ENCODE assay signal across 18 cellular contexts in the genomic region with DNA sequence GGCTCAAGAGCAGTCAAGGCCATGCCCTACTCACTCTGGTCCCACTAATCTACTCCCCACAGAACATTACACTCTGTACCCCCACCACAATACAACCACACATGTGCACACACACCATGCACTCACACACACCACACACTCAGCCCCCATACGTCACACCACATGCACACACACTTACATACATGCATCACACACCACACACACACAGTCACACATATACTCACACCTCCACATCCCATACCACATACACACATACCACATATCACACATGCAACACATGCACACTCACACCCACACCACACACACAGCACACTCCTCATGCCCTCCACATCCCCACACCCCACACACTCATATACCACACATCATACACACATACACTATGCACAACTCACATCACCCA.
A peak's percentile ranks its signal among the peaks of the same experiment; 100 is the strongest.
DNase-seq lines count a peak whose midpoint lies in the region; ATAC-seq and FAIRE-seq lines count a peak whose summit lies in the region.
"Had no signal": no experiment of that assay in that cellular context is flagged by ENCODE, and none has a peak within 500 bp of the region (broad histone marks: within the 10 kb centered on the region; RNA-seq: fewer than 3 reads in every experiment).

No MANE protein-coding gene starts in this region.

- no peak overlapping the region for H2AFZ ChIP-seq in mesenchymal stem cell (ENCODE audit: low read depth, low read length)
- H2AFZ ChIP-seq: GM23248 had no signal

- no peaks in the 10 kb centered on the region for H3K36me3 ChIP-seq in mesenchymal stem cell (ENCODE audit: control insufficient read depth in 1 of 2, insufficient read depth in 2 of 2, low read depth in 1 of 2, low read length in 2 of 2)

- H3K36me3 Mint-ChIP-seq in activated naive CD8-positive, alpha-beta T cell treated with anti-CD3 and anti-CD28 coated beads, Interleukin-2, amount 10 ng/mL, durations not matched to agents 7 days and 5 days: no peaks in the 10 kb centered on the region
- H3K36me3 Mint-ChIP-seq in activated naive CD8-positive, alpha-beta T cell treated with anti-CD3 and anti-CD28 coated beads, Interleukin-2, amount 50 U/mL, for 24 hours (ENCODE audit: low read depth): no peaks in the 10 kb centered on the region
- no peaks in the 10 kb centered on the region for H3K36me3 Mint-ChIP-seq in stimulated activated memory B cell treated with anti-CD40 and anti-IgM and Interleukin-4, amounts not matched to agents 10 μg/mL and 1 μg/mL and 100 μg/mL, for 72 hours
- H3K36me3 Mint-ChIP-seq: CD14-positive monocyte; CD8-positive, alpha-beta T cell had no signal

- FAIRE-seq in HTR-8/SVneo (lab: Jason Lieb, UNC): peak; percentile 73
- FAIRE-seq in urothelium cell line (lab: Jason Lieb, UNC): peak; percentile 83
- FAIRE-seq: D721Med, K562 had no signal

- no peak overlapping the region for H3K27ac ChIP-seq in mesenchymal stem cell (ENCODE audit: low read length, poor library complexity, severe bottlenecking)
- H3K27ac ChIP-seq: 22Rv1, GM23248 had no signal

- H3K4ac ChIP-seq in mesenchymal stem cell (ENCODE audit: low read depth in 1 of 2, low read length in 2 of 2): no peak overlapping the region

- no peak for DNase-seq in activated naive CD8-positive, alpha-beta T cell treated with anti-CD3 and anti-CD28 coated beads, Interleukin-2, amount 10 ng/mL, durations not matched to agents 7 days and 5 days
- no peak for DNase-seq in activated naive CD8-positive, alpha-beta T cell treated with anti-CD3 and anti-CD28 coated beads, Interleukin-2, amount 50 U/mL, for 24 hours
- DNase-seq in HTR-8/SVneo (ENCODE audit: insufficient read length, low spot score) (no peak), mesenchymal stem cell (no peak), urothelium cell line (ENCODE audit: low spot score) (no peak), DMS79 treated with DMSO at 0.1 percent for 48 hours (lab: John Stamatoyannopoulos, UW) (no peak), NCI-H748 treated with DMSO at 0.1 percent for 48 hours (lab: John Stamatoyannopoulos, UW) (no peak)
- DNase-seq: CD8-positive, alpha-beta T cell; COR-L47; DMS153; DND-41; GF-D8 had no signal

- peak overlapping the region in 1 of 2 experiments; percentile 93 for H3K14ac ChIP-seq in mesenchymal stem cell (ENCODE audit: low read length in 2 of 2)

- no peaks in the 10 kb centered on the region for H3K9me3 Mint-ChIP-seq in activated naive CD8-positive, alpha-beta T cell treated with anti-CD3 and anti-CD28 coated beads, Interleukin-2, amount 10 ng/mL, durations not matched to agents 7 days and 5 days
- H3K9me3 Mint-ChIP-seq in activated naive CD8-positive, alpha-beta T cell treated with anti-CD3 and anti-CD28 coated beads, Interleukin-2, amount 50 U/mL, for 24 hours: no peaks in the 10 kb centered on the region
- no peaks in the 10 kb centered on the region for H3K9me3 Mint-ChIP-seq in stimulated activated memory B cell treated with anti-CD40 and anti-IgM and Interleukin-4, amounts not matched to agents 10 μg/mL and 1 μg/mL and 100 μg/mL, for 72 hours
- H3K9me3 Mint-ChIP-seq: CD8-positive, alpha-beta T cell had no signal

- no peak overlapping the region for H2BK120ac ChIP-seq in mesenchymal stem cell (ENCODE audit: low read depth, low read length)

- ATAC-seq in activated naive CD8-positive, alpha-beta T cell treated with anti-CD3 and anti-CD28 coated beads, Interleukin-2, amount 10 ng/mL, durations not matched to agents 7 days and 5 days (ENCODE audit: low read depth): no peak
- no peak for ATAC-seq in activated naive CD8-positive, alpha-beta T cell treated with anti-CD3 and anti-CD28 coated beads, Interleukin-2, amount 50 U/mL, for 24 hours
- ATAC-seq in stimulated activated memory B cell treated with anti-CD40 and anti-IgM and Interleukin-4, amounts not matched to agents 10 μg/mL and 1 μg/mL and 100 μg/mL, for 72 hours: no peak
- ATAC-seq: CD8-positive, alpha-beta T cell had no signal

- no peak overlapping the region for H2AK5ac ChIP-seq in mesenchymal stem cell (ENCODE audit: low read length, severe bottlenecking)

- peak overlapping the region in 1 of 2 experiments; percentile 12 for H3K4me3 ChIP-seq in mesenchymal stem cell (ENCODE audit: insufficient read depth in 1 of 2, low read depth in 1 of 2, low read length in 2 of 2)
- H3K4me3 ChIP-seq: GM23248, K562 had no signal

- no peak overlapping the region for H2BK5ac ChIP-seq in mesenchymal stem cell (ENCODE audit: low read depth, low read length, poor library complexity, severe bottlenecking)

- H3K18ac ChIP-seq in mesenchymal stem cell (ENCODE audit: low read depth in 1 of 2, low read length in 2 of 2): peak overlapping the region in 1 of 2 experiments; percentile 90

- H3K4me2 ChIP-seq in mesenchymal stem cell (ENCODE audit: low read length, poor library complexity, severe bottlenecking): no peak overlapping the region

- H2BK15ac ChIP-seq in mesenchymal stem cell (ENCODE audit: low read depth, poor library complexity, severe bottlenecking): no peak overlapping the region

- H3K79me1 ChIP-seq in mesenchymal stem cell (replicated peaks; ENCODE audit: low read length, poor library complexity, severe bottlenecking): no peaks in the 10 kb centered on the region

- H2BK12ac ChIP-seq in mesenchymal stem cell (ENCODE audit: low read length in 2 of 2): peak overlapping the region in 1 of 2 experiments; percentile 42

- H4K91ac ChIP-seq in mesenchymal stem cell (ENCODE audit: low read length): peak overlapping the region; percentile 2

- H3K23ac ChIP-seq in mesenchymal stem cell (ENCODE audit: low read length in 2 of 2): no peak overlapping the region

- H3K4me3 Mint-ChIP-seq in activated naive CD8-positive, alpha-beta T cell treated with anti-CD3 and anti-CD28 coated beads, Interleukin-2, amount 10 ng/mL, durations not matched to agents 7 days and 5 days: no peak overlapping the region
- H3K4me3 Mint-ChIP-seq in activated naive CD8-positive, alpha-beta T cell treated with anti-CD3 and anti-CD28 coated beads, Interleukin-2, amount 50 U/mL, for 24 hours: no peak overlapping the region
- no peak overlapping the region for H3K4me3 Mint-ChIP-seq in stimulated activated memory B cell treated with anti-CD40 and anti-IgM and Interleukin-4, amounts not matched to agents 10 μg/mL and 1 μg/mL and 100 μg/mL, for 72 hours
- H3K4me3 Mint-ChIP-seq: CD14-positive monocyte; CD8-positive, alpha-beta T cell had no signal

- peak overlapping the region; percentile 49 for H3K27ac Mint-ChIP-seq in activated naive CD8-positive, alpha-beta T cell treated with anti-CD3 and anti-CD28 coated beads, Interleukin-2, amount 10 ng/mL, durations not matched to agents 7 days and 5 days
- no peak overlapping the region for H3K27ac Mint-ChIP-seq in activated naive CD8-positive, alpha-beta T cell treated with anti-CD3 and anti-CD28 coated beads, Interleukin-2, amount 50 U/mL, for 24 hours
- H3K27ac Mint-ChIP-seq in stimulated activated memory B cell treated with anti-CD40 and anti-IgM and Interleukin-4, amounts not matched to agents 10 μg/mL and 1 μg/mL and 100 μg/mL, for 72 hours: no peak overlapping the region
- H3K27ac Mint-ChIP-seq: CD8-positive, alpha-beta T cell had no signal

- H3K27me3 ChIP-seq in mesenchymal stem cell (ENCODE audit: control insufficient read depth in 1 of 2, insufficient read depth in 1 of 2, low read length in 2 of 2): peaks cover 29 to 42% of the 10 kb centered on the region in 2 experiments

- H3K9ac ChIP-seq in mesenchymal stem cell (ENCODE audit: low read length): no peak overlapping the region
- H3K9ac ChIP-seq: GM23248 had no signal

- peaks cover 3% of the 10 kb centered on the region for H3K27me3 Mint-ChIP-seq in activated naive CD8-positive, alpha-beta T cell treated with anti-CD3 and anti-CD28 coated beads, Interleukin-2, amount 10 ng/mL, durations not matched to agents 7 days and 5 days
- peaks cover 3% of the 10 kb centered on the region for H3K27me3 Mint-ChIP-seq in activated naive CD8-positive, alpha-beta T cell treated with anti-CD3 and anti-CD28 coated beads, Interleukin-2, amount 50 U/mL, for 24 hours
- H3K27me3 Mint-ChIP-seq in stimulated activated memory B cell treated with anti-CD40 and anti-IgM and Interleukin-4, amounts not matched to agents 10 μg/mL and 1 μg/mL and 100 μg/mL, for 72 hours: peaks cover under 1% of the 10 kb centered on the region

- H3K9me3 ChIP-seq in mesenchymal stem cell (ENCODE audit: control insufficient read depth, low read length): no peaks in the 10 kb centered on the region

- POLR2A ChIA-PET in activated naive CD8-positive, alpha-beta T cell treated with anti-CD3 and anti-CD28 coated beads, Interleukin-2, amount 10 ng/mL, durations not matched to agents 7 days and 5 days (lab: Charles Lee): no interaction called here

- peaks cover 4% of the 10 kb centered on the region for H3K4me1 ChIP-seq in mesenchymal stem cell (ENCODE audit: control insufficient read depth, insufficient read depth, low read depth, low read length)

- no peaks in the 10 kb centered on the region for H3K4me1 Mint-ChIP-seq in activated naive CD8-positive, alpha-beta T cell treated with anti-CD3 and anti-CD28 coated beads, Interleukin-2, amount 10 ng/mL, durations not matched to agents 7 days and 5 days
- no peaks in the 10 kb centered on the region for H3K4me1 Mint-ChIP-seq in activated naive CD8-positive, alpha-beta T cell treated with anti-CD3 and anti-CD28 coated beads, Interleukin-2, amount 50 U/mL, for 24 hours
- H3K4me1 Mint-ChIP-seq in stimulated activated memory B cell treated with anti-CD40 and anti-IgM and Interleukin-4, amounts not matched to agents 10 μg/mL and 1 μg/mL and 100 μg/mL, for 72 hours: no peaks in the 10 kb centered on the region
- H3K4me1 Mint-ChIP-seq: CD14-positive monocyte had no signal

- H4K8ac ChIP-seq in mesenchymal stem cell (ENCODE audit: low read length): no peak overlapping the region

- 94% methylated on average over 1 of the region's 1 CpG for WGBS in mesenchymal stem cell
